Comparison of ENCODE assay signal across 20 cellular contexts in genomic region chr5:2270467-2270866, GRCh38.
"Had no signal": no experiment of that assay in that cellular context is flagged by ENCODE, and none has a peak within 500 bp of the region (broad histone marks: within the 10 kb centered on the region; RNA-seq: fewer than 3 reads in every experiment).

No MANE protein-coding gene starts in this region.

- DNase-seq: cortex of kidney; dorsolateral prefrontal cortex; effector CD8-positive, alpha-beta T cell; heart right ventricle; hypothalamus; immature natural killer cell; kidney; left cardiac atrium; left ventricle myocardium inferior; mesenchymal stem cell; naive thymus-derived CD4-positive, alpha-beta T cell; nephron progenitor cell; small intestine; stimulated activated CD4-positive, alpha-beta T cell treated with anti-CD3 and anti-CD28 coated beads, Interleukin-12 subunit alpha, Interleukin-12 subunit beta, amount 100 ng/mL, for 4 hours; stimulated activated naive CD4-positive, alpha-beta T cell; trophoblast cell had no signal

- H3K4me3 ChIP-seq: dorsolateral prefrontal cortex, heart right ventricle, left ventricle myocardium inferior, lung, right atrium auricular region had no signal

- H3K9me3 ChIP-seq: heart right ventricle, left ventricle myocardium inferior, neutrophil, right atrium auricular region had no signal

- H3K27ac Mint-ChIP-seq: immature natural killer cell; naive thymus-derived CD4-positive, alpha-beta T cell; nephron progenitor cell had no signal

- H3K36me3 ChIP-seq: heart right ventricle, left ventricle myocardium inferior, neutrophil, right atrium auricular region had no signal

- H3K4me1 ChIP-seq: heart right ventricle, left ventricle myocardium inferior, right atrium auricular region had no signal

- H3K4me1 Mint-ChIP-seq: immature natural killer cell; naive thymus-derived CD4-positive, alpha-beta T cell had no signal

- H3K36me3 Mint-ChIP-seq: immature natural killer cell; naive thymus-derived CD4-positive, alpha-beta T cell had no signal

- H3K27me3 ChIP-seq: neutrophil, right atrium auricular region had no signal

- H3K9me3 Mint-ChIP-seq: immature natural killer cell, nephron progenitor cell had no signal

- H3K4me3 Mint-ChIP-seq: immature natural killer cell; naive thymus-derived CD4-positive, alpha-beta T cell; nephron progenitor cell had no signal

- ATAC-seq: esophagus mucosa; heart right ventricle; left cardiac atrium; naive thymus-derived CD4-positive, alpha-beta T cell had no signal

- H3K27ac ChIP-seq: dorsolateral prefrontal cortex, heart right ventricle, left ventricle myocardium inferior, neutrophil, right atrium auricular region had no signal
